ENCODE assay signal across 17 cellular contexts in the genomic region with DNA sequence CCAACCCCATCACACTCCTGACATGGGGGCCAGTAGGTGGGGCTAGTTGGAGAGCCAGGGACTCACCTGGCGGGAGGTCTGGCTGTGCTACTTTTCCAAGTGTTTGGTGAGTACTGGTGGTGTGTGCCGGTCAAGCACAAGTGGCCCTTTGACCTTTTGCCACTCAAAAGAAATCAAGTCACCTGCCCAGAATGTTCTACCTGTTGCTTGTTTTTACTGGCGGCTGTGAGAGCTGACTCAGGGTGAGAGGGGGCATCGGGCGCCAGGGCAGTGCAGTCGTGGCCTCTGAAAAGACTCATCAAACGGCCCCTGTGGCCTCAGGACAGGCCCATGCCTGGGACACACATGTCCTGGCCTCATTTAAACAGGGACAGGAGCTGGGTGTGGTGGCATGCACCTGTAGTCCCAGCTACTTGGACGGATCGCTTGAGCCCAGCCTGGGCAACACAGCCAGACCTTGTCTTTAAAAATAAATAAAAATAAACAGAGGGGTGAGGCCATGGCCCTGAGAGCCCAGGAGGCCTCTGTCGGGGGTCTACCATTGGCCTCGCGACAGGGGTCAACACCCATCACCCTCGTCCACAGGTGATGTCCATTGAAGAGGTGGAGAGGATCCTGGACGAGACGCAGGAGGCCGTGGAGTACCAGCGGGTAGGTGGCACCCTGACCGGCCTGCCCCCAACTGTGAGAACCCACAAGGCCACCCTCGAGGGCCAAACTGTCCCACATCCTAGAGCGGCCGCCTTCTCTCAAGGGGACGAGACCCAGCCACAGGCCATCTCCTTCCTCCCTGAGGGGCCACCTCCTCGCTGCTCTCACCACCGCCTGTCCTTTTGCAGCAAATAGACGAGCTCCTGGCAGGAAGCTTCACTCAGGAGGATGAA. TPM values are rescaled to one million over a fixed set of nuclear protein-coding genes. Genes with fewer than 3 reads are reported as not detected.
DNase-seq lines count a peak whose midpoint lies in the region; ATAC-seq, FAIRE-seq and TF ChIP-seq lines count a peak whose summit lies in the region.
"Had no signal": no experiment of that assay in that cellular context is flagged by ENCODE, and none has a peak within 500 bp of the region (broad histone marks: within the 10 kb centered on the region; RNA-seq: fewer than 3 reads in every experiment).

No MANE protein-coding gene starts in this region.

- H3K4me3 ChIP-seq in kidney (ENCODE audit: low read length in 2 of 2) = no peak overlapping the region
- no peak overlapping the region for H3K4me3 ChIP-seq in thoracic aorta
- no peak overlapping the region for H3K4me3 ChIP-seq in tibial nerve
- H3K4me3 ChIP-seq: Peyer's patch had no signal

- H3K27ac ChIP-seq in RWPE1 = peak overlapping the region; percentile 44; the same call in 1 of the 2 replicates
- H3K27ac ChIP-seq in kidney (ENCODE audit: low read depth in 2 of 2, low read length in 2 of 2) = no peak overlapping the region
- H3K27ac ChIP-seq in thoracic aorta = no peak overlapping the region
- no peak overlapping the region for H3K27ac ChIP-seq in tibial nerve
- H3K27ac ChIP-seq: HL-60, KMS-11, Peyer's patch had no signal

- intact Hi-C loops in kidney (cut with DNase I) (no loop called here), cardiac septum (cut with DNase I) (no loop called here)

- TF ChIP-seq CTCF in GM13977 (IDR thresholded peaks at IDR 0.05; ENCODE audit: extremely low read depth, insufficient read depth, missing control alignments) = no peak
- TF ChIP-seq CTCF in RWPE1 (conservative IDR thresholded peaks at IDR 0.05; ENCODE audit: low read depth) = no peak
- TF ChIP-seq CTCF in kidney (IDR thresholded peaks at IDR 0.05; ENCODE audit: borderline replicate concordance, extremely low read depth, insufficient read depth) = no peak
- TF ChIP-seq CTCF in thoracic aorta (IDR thresholded peaks at IDR 0.05) = no peak
- TF ChIP-seq CTCF in tibial nerve (IDR thresholded peaks at IDR 0.05) = no peak

- no peak overlapping the region for H3K9ac ChIP-seq in kidney (ENCODE audit: low read length in 2 of 2)
- H3K9ac ChIP-seq: KMS-11 had no signal

- H3K4me1 ChIP-seq in kidney (ENCODE audit: control insufficient read depth in 1 of 2, insufficient read depth in 1 of 2, low read depth in 1 of 2, low read length in 2 of 2) (peaks cover 0 to 17% of the 10 kb centered on the region in 2 donors), thoracic aorta (ENCODE audit: control insufficient read depth in 1 of 2, low read depth in 2 of 2) (peaks cover 10 to 20% of the 10 kb centered on the region in 2 donors), tibial nerve (peaks cover 0 to 31% (median 17%) of the 10 kb centered on the region in 4 donors)

- in situ Hi-C loops in GM13977 (cut with MboI; ENCODE audit: low pct_unique_long_range_greater_than_20kb, low sequenced_read_pairs, unreplicated experiment) = no loop called here

- no peak for TF ChIP-seq POLR2A in tibial nerve (IDR thresholded peaks at IDR 0.05)

- 88 to 90% methylated on average over 22 to 25 of the region's 25 CpGs for WGBS in tibial nerve, 2 donors

- H3K36me3 ChIP-seq in kidney (ENCODE audit: control insufficient read depth in 1 of 2, insufficient read depth in 2 of 2, low read length in 2 of 2) = peaks cover 7 to 24% of the 10 kb centered on the region in 2 donors
- H3K36me3 ChIP-seq in thoracic aorta = peaks cover 47% of the 10 kb centered on the region
- peaks cover 2 to 74% (median 21%) of the 10 kb centered on the region in 3 donors for H3K36me3 ChIP-seq in tibial nerve

- H3K27me3 ChIP-seq in thoracic aorta (replicated peaks; ENCODE audit: insufficient read depth) (no peaks in the 10 kb centered on the region), tibial nerve (no peaks in the 10 kb centered on the region)
- H3K27me3 ChIP-seq: Peyer's patch had no signal

- no peak for FAIRE-seq in kidney (lab: Jason Lieb, UNC)

- peak; percentile 12 for DNase-seq in GM13977 (ENCODE audit: low spot score)
- no peak for DNase-seq in RWPE1 (ENCODE audit: low spot score)
- DNase-seq in kidney = peak; percentile 70
- DNase-seq in thoracic aorta (ENCODE audit: low spot score) = peak; percentile 1
- no peak for DNase-seq in cardiac septum (ENCODE audit: low spot score)
- DNase-seq in NCI-H2227 (lab: John Stamatoyannopoulos, UW; ENCODE audit: unreplicated experiment) = no peak
- no peak for DNase-seq in tibial nerve (ENCODE audit: low spot score in 2 of 2)
- DNase-seq: ACHN; CD4-positive, alpha-beta memory T cell; NCI-H1105; NCI-H1694 treated with DMSO at 0.1 percent for 48 hours; NCI-H774; Peyer's patch; SHP77; SW 1271 had no signal

- ATAC-seq in thoracic aorta (ENCODE audit: insufficient number of reproducible peaks, low FRiP score, low read depth) = no peak

- POLR2A ChIA-PET in RWPE1 (lab: Yijun Ruan, JAX; ENCODE audit: low non-redundant PET) = no interaction called here

- H3K9me3 ChIP-seq in kidney (ENCODE audit: control insufficient read depth in 1 of 2, low read length in 2 of 2) = no peaks in the 10 kb centered on the region
- H3K9me3 ChIP-seq in thoracic aorta = no peaks in the 10 kb centered on the region
- H3K9me3 ChIP-seq in tibial nerve = no peaks in the 10 kb centered on the region
- H3K9me3 ChIP-seq: Peyer's patch had no signal

- TF ChIP-seq EP300 in tibial nerve (IDR thresholded peaks at IDR 0.05) = no peak

- CTCF ChIA-PET in RWPE1 (lab: Yijun Ruan, JAX) = interaction anchor here (0.8 kb wide), 1 partner anchor 101 kb away, joined by 3 read pairs; no protein-coding TSS in a partner anchor

RNA-seq across cellular contexts. Expression of gene CHMP6, which starts 5.0 kb away (rescaled TPM):
- 28.0 TPM for total RNA-seq in kidney
- polyA plus RNA-seq in kidney (ENCODE audit: insufficient read depth, low read depth, low replicate concordance) = 34.1 TPM
- 10 to 100 TPM; 20.2 to 38.0 TPM for total RNA-seq in thoracic aorta
- 21.7 TPM for total RNA-seq in cardiac septum
- 10 to 100 TPM; 30.6 to 46.3 (median 40.2) TPM for total RNA-seq in tibial nerve

RNA-seq across cellular contexts. Expression of gene BAIAP2, which starts 38.3 kb away (rescaled TPM):
- 45.8 TPM for total RNA-seq in kidney
- 44.5 TPM for polyA plus RNA-seq in kidney (ENCODE audit: insufficient read depth, low read depth, low replicate concordance)
- 10 to 100 TPM in 1 of 2 donors, 1 to 10 TPM in 1; 9.9 to 15.6 TPM for total RNA-seq in thoracic aorta
- total RNA-seq in cardiac septum = 9.8 TPM
- 10 to 100 TPM; 49.5 to 81.2 (median 66.9) TPM for total RNA-seq in tibial nerve

Comparison
In these comparisons a context has a peak if more than half of its experiments do, and no peak if none do; other contexts are left out.
1. DNase-seq: peak in GM13977 (single experiment), kidney (single experiment) and thoracic aorta (single experiment); none in RWPE1 (single experiment), cardiac septum (single experiment), NCI-H2227 (single experiment) and tibial nerve (0 of 2).